8 cellular contexts compared by ENCODE assay signal in genomic region chr4:89307446-89308160, GRCh38. TPM values are rescaled to one million over a fixed set of nuclear protein-coding genes. Genes with fewer than 3 reads are reported as not detected.
A peak's percentile ranks its signal among the peaks of the same experiment; 100 is the strongest.
DNase-seq lines count a peak whose midpoint lies in the region; ATAC-seq and TF ChIP-seq lines count a peak whose summit lies in the region.

Gene GPRIN3 (minus strand): TSS chr4:89307800. CDS start chr4:89250110, 57,690 bp downstream.

- DNase-seq in AG04449 (ENCODE audit: low read depth, low spot score) (no peak), T-helper 1 cell (peak; percentile 45 to 71 (median 62)), amygdala (lab: John Stamatoyannopoulos, UW) (peak in 35 of 56 donors; percentile 6 to 65 (median 26)), right cardiac atrium (peak; percentile 54 to 82 (median 78)), retina (peak; percentile 92), NCI-H187 treated with DMSO at 0.1 percent for 48 hours (lab: John Stamatoyannopoulos, UW) (no peak)

- H3K9me3 ChIP-seq in right cardiac atrium (ENCODE audit: control insufficient read depth, low read length), result no peaks in the 10 kb centered on the region

- ATAC-seq in GM19324 (IDR thresholded peaks at IDR 0.05; ENCODE audit: low FRiP score, unreplicated experiment) (peak; percentile 81), HG03558 (IDR thresholded peaks at IDR 0.05; ENCODE audit: extremely low read depth, unreplicated experiment) (peak; percentile 50), right cardiac atrium (peak; percentile 79 to 81)

- peak within 1 kb of the TSS; percentile 55 for H3K27ac ChIP-seq in right cardiac atrium (ENCODE audit: low read length)

- CTCF ChIA-PET in AG04449 (lab: Yijun Ruan, JAX), result no interaction called here

- no peak for TF ChIP-seq CTCF in AG04449 (IDR thresholded peaks at IDR 0.05; ENCODE audit: insufficient read depth, low read length, missing control alignments)

- no peaks in the 10 kb centered on the region for H3K4me1 ChIP-seq in right cardiac atrium (ENCODE audit: control insufficient read depth, insufficient read depth, low read length)

- peak within 1 kb of the TSS; percentile 52 for H3K4me3 ChIP-seq in AG04449 (ENCODE audit: low read depth, low read length)
- H3K4me3 ChIP-seq in right cardiac atrium (ENCODE audit: low read length), result peak within 1 kb of the TSS; percentile 76

- intact Hi-C loops in right cardiac atrium (cut with DNase I), result loop anchor here in 1 of 4 donors (10.0 kb wide), 1 partner anchor 63 kb away; no protein-coding TSS in a partner anchor

- WGBS in right cardiac atrium, result under 1% methylated on average over 67 of the region's 67 CpGs

- H3K27me3 ChIP-seq in right cardiac atrium (ENCODE audit: control insufficient read depth, insufficient read depth), result no peaks in the 10 kb centered on the region

- POLR2A ChIA-PET in AG04449 (lab: Yijun Ruan, JAX), result no interaction called here

RNA-seq across cellular contexts. Expression of gene GPRIN3, which starts in this region (rescaled TPM):
- total RNA-seq in right cardiac atrium, result 10 to 100 TPM in 1 of 4 donors, 1 to 10 TPM in 3; 4.8 to 10.3 (median 9.0) TPM
- polyA plus RNA-seq in right cardiac atrium, result 2.1 TPM

Comparison
In these comparisons a context has a peak if more than half of its experiments do, and no peak if none do; other contexts are left out.
1. DNase-seq: peak in T-helper 1 cell (5 of 5), amygdala (35 of 56), right cardiac atrium (3 of 3) and retina (single experiment); none in AG04449 (single experiment) and NCI-H187 treated with DMSO at 0.1 percent for 48 hours (single experiment).
2. Peak in every context shown above with its lines, with median percentiles within 50 percentile points of each other: ATAC-seq.